Comparison of ENCODE assay signal across 2 cellular contexts in genomic region chr3:125394406-125394805, GRCh38.
TF ChIP-seq lines count a peak whose summit lies in the region.

No MANE protein-coding gene starts in this region.

TF ChIP-seq in K562, 482 proteins besides CTCF, POLR2A, EP300 and RAD21:
- TF ChIP-seq NFIC (IDR thresholded peaks at IDR 0.05), result no peak
- TF ChIP-seq SMARCE1 (IDR thresholded peaks at IDR 0.05), result no peak
- TF ChIP-seq MAX (CRISPR knock-in tag; IDR thresholded peaks at IDR 0.05), result no peak
- no peak for TF ChIP-seq CCNT2 (IDR thresholded peaks at IDR 0.05; ENCODE audit: borderline replicate concordance, extremely low read depth, insufficient read length, low read depth, low read length)
- no peak for TF ChIP-seq SREBF2 (CRISPR knock-in tag; IDR thresholded peaks at IDR 0.05)
- TF ChIP-seq ILK (tag; IDR thresholded peaks at IDR 0.05; ENCODE audit: borderline replicate concordance, low read depth), result no peak
- no peak for TF ChIP-seq RUNX1 (IDR thresholded peaks at IDR 0.05; ENCODE audit: low read depth)

TF ChIP-seq in H1, 55 proteins besides CTCF, POLR2A, EP300 and RAD21:
- no peak for TF ChIP-seq CEBPB (IDR thresholded peaks at IDR 0.05; ENCODE audit: low read depth, low read length)
- no peak for TF ChIP-seq SP2 (IDR thresholded peaks at IDR 0.05; ENCODE audit: low read length)
- TF ChIP-seq E2F6 (IDR thresholded peaks at IDR 0.05), result no peak
- TF ChIP-seq ATF3 (IDR thresholded peaks at IDR 0.05; ENCODE audit: insufficient read depth, low read depth, low read length), result no peak
- TF ChIP-seq SIRT6 (IDR thresholded peaks at IDR 0.05; ENCODE audit: low read length), result no peak
